In the genomic region with DNA sequence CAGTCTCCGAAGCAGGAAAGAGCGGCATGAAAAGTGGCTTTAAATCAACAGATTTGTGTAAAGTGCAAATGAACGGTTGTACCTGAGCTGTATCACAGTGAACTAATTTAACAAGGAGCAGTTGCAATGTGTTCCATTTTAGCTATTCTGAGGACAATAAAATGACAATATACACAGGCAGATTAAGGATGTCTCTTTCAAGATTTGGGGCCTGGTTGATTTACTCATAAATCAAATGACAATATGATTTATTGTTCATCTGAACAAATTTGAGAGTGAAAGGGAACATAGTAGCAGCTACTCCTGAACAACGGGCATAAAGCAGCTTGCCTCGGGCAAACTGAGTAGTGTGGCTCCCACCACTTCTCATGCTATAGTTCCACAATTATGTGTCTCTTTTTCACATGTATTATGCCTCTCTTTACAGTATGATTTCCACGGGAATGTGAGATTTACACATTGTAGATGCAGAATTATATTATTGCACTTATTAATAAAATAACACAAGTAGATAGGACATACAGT, we compare ENCODE assay signal across 22 cellular contexts.
DNase-seq lines count a peak whose midpoint lies in the region; ATAC-seq, FAIRE-seq and TF ChIP-seq lines count a peak whose summit lies in the region.
"Had no signal": no experiment of that assay in that cellular context is flagged by ENCODE, and none has a peak within 500 bp of the region (broad histone marks: within the 10 kb centered on the region; RNA-seq: fewer than 3 reads in every experiment).

No MANE protein-coding gene starts in this region.

- no peak overlapping the region for H4K12ac ChIP-seq in trophoblast cell (ENCODE audit: low read depth, low read length)

- H3K27me3 ChIP-seq in PC-3 (ENCODE audit: low read length) = no peaks in the 10 kb centered on the region
- H3K27me3 ChIP-seq in K562 (ENCODE audit: control insufficient read depth in 2 of 2, insufficient read depth in 2 of 2, low read length in 2 of 2) = peaks cover 21 to 32% of the 10 kb centered on the region in 2 experiments
- no peaks in the 10 kb centered on the region for H3K27me3 ChIP-seq in trophoblast cell (ENCODE audit: insufficient read depth, low read length)

- intact Hi-C loops in PC-3 (cut with micrococcal nuclease) (no loop called here), K562 (cut with micrococcal nuclease) (no loop called here)

- WGBS in K562 (ENCODE audit: insufficient coverage, low coverage, missing lambda C conversion rate) = 1% methylated on average over 6 of the region's 6 CpGs
- whole genome bisulfite sequencing in trophoblast cell (ENCODE audit: extremely low coverage, insufficient coverage, insufficient read length) = no CpG with 5 or more reads among the region's 6 CpGs

- CTCF ChIA-PET in HEK293T (lab: Yijun Ruan, JAX) = interaction anchor here (0.5 kb wide), 1 partner anchor 10 kb away, joined by 3 read pairs; no protein-coding TSS in a partner anchor
- CTCF ChIA-PET in PC-3 (lab: Charles Lee) = interaction anchor here (0.5 kb wide), 1 partner anchor 60 kb away, joined by 3 read pairs; no protein-coding TSS in a partner anchor
- CTCF ChIA-PET in K562 (lab: Yijun Ruan, JAX; ENCODE audit: low intra/inter-chr PET ratio) = no interaction called here

- no peaks in the 10 kb centered on the region for H4K20me1 ChIP-seq in PC-3 (ENCODE audit: low read length)
- H4K20me1 ChIP-seq in K562 (replicated peaks; ENCODE audit: control insufficient read depth, insufficient read depth, low read length) = no peaks in the 10 kb centered on the region

- H3K9me1 ChIP-seq in K562 (ENCODE audit: control insufficient read depth, insufficient read depth, low read length) = no peaks in the 10 kb centered on the region

- TF ChIP-seq CTCF in PC-3 (conservative IDR thresholded peaks at IDR 0.05; ENCODE audit: low read depth, low read length) (no peak), K562 (IDR thresholded peaks at IDR 0.05 in 2 of 3, conservative IDR thresholded peaks at IDR 0.05 in 1 of 3; ENCODE audit: insufficient read depth in 2 of 3, low read depth in 1 of 3, low read length in 3 of 3) (no peak), D721Med (IDR thresholded peaks at IDR 0.05; ENCODE audit: insufficient read depth, missing control alignments) (no peak)

- in situ Hi-C loops in K562 (cut with MboI) = no loop called here

- no peak overlapping the region for H3K4ac ChIP-seq in trophoblast cell (ENCODE audit: low read depth, low read length)

- H2BK120ac ChIP-seq in trophoblast cell (ENCODE audit: insufficient read depth, low read length, poor library complexity) = no peak overlapping the region

- DNase-seq in HEK293T (ENCODE audit: extremely low spot score) = no peak
- no peak for DNase-seq in PC-3
- no peak for DNase-seq in K562 (ENCODE audit: extremely low read depth in 1 of 4, low spot score in 3 of 4)
- DNase-seq in trophoblast cell = no peak
- DNase-seq in D721Med (ENCODE audit: insufficient read length, low spot score) = no peak
- DNase-seq in activated effector memory CD4-positive, alpha-beta T cell treated with anti-CD3 and anti-CD28 coated beads, Interleukin-2, amount 50 U/mL, for 16 hours = no peak
- no peak for DNase-seq in EL
- DNase-seq: C1 segment of cervical spinal cord; Caco-2; CD4-positive, alpha-beta memory T cell; DMS 273 treated with DMSO at 0.1 percent for 48 hours; DMS79; GF-D8; GM23248; H7; HFFc6 had no signal

- H3K79me2 ChIP-seq in PC-3 (ENCODE audit: low read length) = no peaks in the 10 kb centered on the region
- no peaks in the 10 kb centered on the region for H3K79me2 ChIP-seq in K562 (ENCODE audit: control insufficient read depth, insufficient read depth, low read length)
- peaks cover 2% of the 10 kb centered on the region for H3K79me2 ChIP-seq in trophoblast cell (ENCODE audit: control insufficient read depth, insufficient read depth, low read length, poor library complexity)

- no peaks in the 10 kb centered on the region for H3F3A ChIP-seq in PC-3 (ENCODE audit: low read length, unreplicated experiment)

- no peak overlapping the region for H3K14ac ChIP-seq in trophoblast cell (ENCODE audit: low read length)

- H3K4me3 ChIP-seq in PC-3 (ENCODE audit: low read length) (no peak overlapping the region), K562 (no peak overlapping the region), trophoblast cell (ENCODE audit: low read depth, low read length) (no peak overlapping the region)
- H3K4me3 ChIP-seq: GM23248 had no signal

- no peak for TF ChIP-seq RAD21 in K562 (CRISPR knock-in tag; conservative IDR thresholded peaks at IDR 0.05 in 1 of 2, IDR thresholded peaks at IDR 0.05 in 1 of 2)

- TF ChIP-seq EP300 in K562 (IDR thresholded peaks at IDR 0.05; ENCODE audit: low read length) = no peak

- H3K9ac ChIP-seq in PC-3 (ENCODE audit: low read length) = no peak overlapping the region
- no peak overlapping the region for H3K9ac ChIP-seq in K562 (ENCODE audit: insufficient read depth in 1 of 2, low read depth in 2 of 2, low read length in 2 of 2)
- no peak overlapping the region for H3K9ac ChIP-seq in trophoblast cell (ENCODE audit: low read length)
- H3K9ac ChIP-seq: GM23248 had no signal

- H3K4me2 ChIP-seq in PC-3 (ENCODE audit: low read length) (no peak overlapping the region), K562 (ENCODE audit: insufficient read depth, low read length) (no peak overlapping the region), trophoblast cell (ENCODE audit: low read length) (no peak overlapping the region)

- no peaks in the 10 kb centered on the region for H3K36me3 ChIP-seq in PC-3 (ENCODE audit: low read depth, low read length)
- H3K36me3 ChIP-seq in K562 (ENCODE audit: control insufficient read depth, insufficient read depth, low read length) = no peaks in the 10 kb centered on the region
- no peaks in the 10 kb centered on the region for H3K36me3 ChIP-seq in trophoblast cell (ENCODE audit: control insufficient read depth in 1 of 2, insufficient read depth in 2 of 2, low read length in 2 of 2)

- FAIRE-seq in K562 (lab: Jason Lieb, UNC) = no peak
- no peak for FAIRE-seq in D721Med (lab: Jason Lieb, UNC)
- FAIRE-seq: GM12891, GM18507, GM19239, H1 had no signal

- no peaks in the 10 kb centered on the region for H3K9me3 ChIP-seq in PC-3 (ENCODE audit: low read length)
- H3K9me3 ChIP-seq in K562 (replicated peaks; ENCODE audit: control insufficient read depth, insufficient read depth, low read depth, low read length) = no peaks in the 10 kb centered on the region
- H3K9me3 ChIP-seq in trophoblast cell (ENCODE audit: insufficient read depth, low read depth, low read length) = no peaks in the 10 kb centered on the region
- H3K9me3 ChIP-seq: Caco-2 had no signal

- H4K91ac ChIP-seq in trophoblast cell (ENCODE audit: low read depth, low read length) = no peak overlapping the region

- peak overlapping the region; percentile 44 for H2BK12ac ChIP-seq in trophoblast cell (ENCODE audit: low read length)

- H2BK5ac ChIP-seq in trophoblast cell (ENCODE audit: low read depth, low read length, poor library complexity) = no peak overlapping the region

- H2AK5ac ChIP-seq in trophoblast cell (ENCODE audit: low read length) = no peak overlapping the region

- no TSS peak for BruUV-seq in PC-3 (replicated peaks; lab: Mats Ljungman, UMichigan)
- BruUV-seq in K562 (replicated peaks; lab: Mats Ljungman, UMichigan) = no TSS peak

- H3K9me2 ChIP-seq in PC-3 (replicated peaks; ENCODE audit: low read length) = no peaks in the 10 kb centered on the region

- peaks cover 10% of the 10 kb centered on the region for H3K79me1 ChIP-seq in trophoblast cell (ENCODE audit: low read length)

- H3K27ac ChIP-seq in PC-3 (ENCODE audit: low read length) (no peak overlapping the region), K562 (ENCODE audit: extremely low read depth, low read depth, low read length) (no peak overlapping the region), trophoblast cell (ENCODE audit: low read depth, low read length) (no peak overlapping the region)
- H3K27ac ChIP-seq: GM23248 had no signal

- TF ChIP-seq POLR2A in K562 (conservative IDR thresholded peaks at IDR 0.05) = no peak

- no peak overlapping the region for H4K8ac ChIP-seq in trophoblast cell (ENCODE audit: low read depth, low read length)

- H2AFZ ChIP-seq in PC-3 (ENCODE audit: low read length) = peak overlapping the region; percentile 55
- H2AFZ ChIP-seq in K562 (ENCODE audit: low read depth, low read length) = no peak overlapping the region
- H2AFZ ChIP-seq in trophoblast cell (ENCODE audit: insufficient read depth, low read length, poor library complexity) = no peak overlapping the region
- H2AFZ ChIP-seq: GM23248 had no signal

- no peak overlapping the region for H3K23ac ChIP-seq in trophoblast cell (ENCODE audit: low read length)

- H3K4me1 ChIP-seq in PC-3 (ENCODE audit: insufficient read depth, low read length) (no peaks in the 10 kb centered on the region), K562 (replicated peaks in 1 of 2; ENCODE audit: control insufficient read depth in 2 of 2, insufficient read depth in 2 of 2, low read length in 2 of 2) (no peaks in the 10 kb centered on the region), trophoblast cell (ENCODE audit: control insufficient read depth in 1 of 2, insufficient read depth in 2 of 2, low read length in 2 of 2) (peaks cover 2 to 3% of the 10 kb centered on the region in 2 experiments)
- H3K4me1 ChIP-seq: Caco-2 had no signal

- POLR2A ChIA-PET in HEK293T (lab: Yijun Ruan, JAX) = no interaction called here
- POLR2A ChIA-PET in PC-3 (lab: Charles Lee; ENCODE audit: unreplicated experiment) = no interaction called here
- POLR2A ChIA-PET in K562 (lab: Yijun Ruan, JAX) = interaction anchor here (0.8 kb wide), 1 partner anchor 47 kb away, joined by 3 read pairs; no protein-coding TSS in a partner anchor

- no peak overlapping the region for H3K18ac ChIP-seq in trophoblast cell (ENCODE audit: low read length)

- ATAC-seq in PC-3 = no peak
- no peak for ATAC-seq in K562
- ATAC-seq in GM18858 (IDR thresholded peaks at IDR 0.05; ENCODE audit: unreplicated experiment) = no peak
- ATAC-seq: HCT116 had no signal

TF ChIP-seq in K562, 482 proteins besides CTCF, POLR2A, EP300 and RAD21:
- TF ChIP-seq SMARCA4 (IDR thresholded peaks at IDR 0.05) (no peak), MEIS2 (IDR thresholded peaks at IDR 0.05; ENCODE audit: partially characterized antibody) (peak; percentile 13)
TF ChIP-seq in K562: peak in this region for 1.
